Comparison of ENCODE assay signal across 19 cellular contexts in the genomic region with DNA sequence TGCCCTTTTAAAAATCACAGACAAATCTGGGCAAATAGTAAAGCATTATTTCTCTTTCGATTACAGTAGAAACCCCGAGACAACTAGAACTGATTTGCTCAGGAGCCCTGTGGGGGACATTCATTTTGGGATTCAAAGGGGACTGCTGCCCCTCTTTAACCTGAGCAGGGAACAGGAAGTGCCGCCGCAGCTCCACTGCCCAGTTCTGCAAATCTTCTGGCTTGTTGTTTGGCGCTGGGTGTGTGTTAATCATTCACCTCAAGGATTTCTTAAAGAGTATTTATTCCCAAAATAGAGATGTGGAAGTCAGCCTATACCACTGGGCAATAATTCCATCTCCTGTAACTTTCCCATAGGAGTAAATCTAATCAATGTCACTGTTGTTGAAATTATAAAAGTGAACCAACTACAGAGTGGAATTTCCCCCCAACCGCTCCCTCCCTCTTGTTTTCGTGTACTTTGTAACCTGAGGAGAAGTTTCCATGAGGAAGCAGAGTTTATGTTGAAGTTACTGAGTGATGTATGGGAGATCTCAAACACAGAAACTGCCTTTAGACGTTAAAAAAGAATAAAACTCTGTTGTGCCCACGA.
A peak's percentile ranks its signal among the peaks of the same experiment; 100 is the strongest.
DNase-seq lines count a peak whose midpoint lies in the region; ATAC-seq, FAIRE-seq and TF ChIP-seq lines count a peak whose summit lies in the region.
"Had no signal": no experiment of that assay in that cellular context is flagged by ENCODE, and none has a peak within 500 bp of the region (broad histone marks: within the 10 kb centered on the region; RNA-seq: fewer than 3 reads in every experiment).

No MANE protein-coding gene starts in this region.

- H3K9me3 ChIP-seq in mesenchymal stem cell (ENCODE audit: control insufficient read depth, low read length) (no peaks in the 10 kb centered on the region), thoracic aorta (no peaks in the 10 kb centered on the region)

- H3K27me3 ChIP-seq in bronchial epithelial cell (ENCODE audit: control insufficient read depth, insufficient read depth, low read length) (no peaks in the 10 kb centered on the region), mesenchymal stem cell (ENCODE audit: control insufficient read depth in 1 of 2, insufficient read depth in 1 of 2, low read length in 2 of 2) (no peaks in the 10 kb centered on the region), thoracic aorta (replicated peaks; ENCODE audit: insufficient read depth) (no peaks in the 10 kb centered on the region)

- TF ChIP-seq POLR2A in GM12891 (IDR thresholded peaks at IDR 0.05; ENCODE audit: low read depth, low read length): no peak

- no peak overlapping the region for H2AK5ac ChIP-seq in mesenchymal stem cell (ENCODE audit: low read length, severe bottlenecking)

- no peak overlapping the region for H3K18ac ChIP-seq in mesenchymal stem cell (ENCODE audit: low read depth in 1 of 2, low read length in 2 of 2)

- DNase-seq in DMS53 (lab: John Stamatoyannopoulos, UW): peak; percentile 35
- DNase-seq in DMS53 treated with DMSO at 0.1 percent for 48 hours (lab: John Stamatoyannopoulos, UW; ENCODE audit: unreplicated experiment): no peak
- peak; percentile 46 for DNase-seq in bronchial epithelial cell (ENCODE audit: low read depth)
- DNase-seq in mesenchymal stem cell: no peak
- DNase-seq in thoracic aorta (ENCODE audit: low spot score): no peak
- DNase-seq in GM12891 (ENCODE audit: insufficient read length, low spot score): no peak
- DNase-seq in head of caudate nucleus: no peak
- DNase-seq: activated CD4-positive, alpha-beta T cell treated with anti-CD3 and anti-CD28 coated beads, Interleukin-2, amount 50 U/mL, for 1 hour; glutamatergic neuron; GM23248; NCI-H187 treated with DMSO at 0.1 percent for 48 hours; stimulated activated naive CD4-positive, alpha-beta T cell had no signal

- intact Hi-C loops in head of caudate nucleus (cut with DNase I): no loop called here

- no peak for TF ChIP-seq CTCF in bronchial epithelial cell (IDR thresholded peaks at IDR 0.05; ENCODE audit: insufficient read depth, low read length, severe bottlenecking)
- no peak for TF ChIP-seq CTCF in thoracic aorta (IDR thresholded peaks at IDR 0.05)

- H3K4me3 ChIP-seq in bronchial epithelial cell (ENCODE audit: low read depth, low read length): no peak overlapping the region
- no peak overlapping the region for H3K4me3 ChIP-seq in mesenchymal stem cell (ENCODE audit: insufficient read depth in 1 of 2, low read depth in 1 of 2, low read length in 2 of 2)
- H3K4me3 ChIP-seq in thoracic aorta: peak overlapping the region; percentile 4
- H3K4me3 ChIP-seq: GM12878, GM23248 had no signal

- H3K36me3 ChIP-seq in bronchial epithelial cell (ENCODE audit: control insufficient read depth, insufficient read depth, low read length) (no peaks in the 10 kb centered on the region), mesenchymal stem cell (ENCODE audit: control insufficient read depth in 1 of 2, insufficient read depth in 2 of 2, low read depth in 1 of 2, low read length in 2 of 2) (no peaks in the 10 kb centered on the region), thoracic aorta (no peaks in the 10 kb centered on the region)

- H3K4me2 ChIP-seq in mesenchymal stem cell (ENCODE audit: low read length, poor library complexity, severe bottlenecking): peak overlapping the region; percentile 53

- H3K79me1 ChIP-seq in mesenchymal stem cell (replicated peaks; ENCODE audit: low read length, poor library complexity, severe bottlenecking): no peaks in the 10 kb centered on the region

- H3K4ac ChIP-seq in mesenchymal stem cell (ENCODE audit: low read depth in 1 of 2, low read length in 2 of 2): no peak overlapping the region

- H4K8ac ChIP-seq in mesenchymal stem cell (ENCODE audit: low read length): no peak overlapping the region

- H3K9ac ChIP-seq in mesenchymal stem cell (ENCODE audit: low read length): no peak overlapping the region
- H3K9ac ChIP-seq: GM23248 had no signal

- 78% methylated on average over 5 of the region's 9 CpGs for WGBS in mesenchymal stem cell

- no peak overlapping the region for H2BK5ac ChIP-seq in mesenchymal stem cell (ENCODE audit: low read depth, low read length, poor library complexity, severe bottlenecking)

- H3K27ac ChIP-seq in mesenchymal stem cell (ENCODE audit: low read length, poor library complexity, severe bottlenecking) (no peak overlapping the region), thoracic aorta (no peak overlapping the region)
- H3K27ac ChIP-seq: GM23248 had no signal

- FAIRE-seq in bronchial epithelial cell (lab: Jason Lieb, UNC) (no peak), GM12891 (lab: Jason Lieb, UNC) (no peak)
- FAIRE-seq: A204.1, GM12878, islet of Langerhans, TTC549 had no signal

- H3K4me1 ChIP-seq in mesenchymal stem cell (ENCODE audit: control insufficient read depth, insufficient read depth, low read depth, low read length): no peaks in the 10 kb centered on the region
- peaks cover 0 to 8% of the 10 kb centered on the region in 2 donors for H3K4me1 ChIP-seq in thoracic aorta (ENCODE audit: control insufficient read depth in 1 of 2, low read depth in 2 of 2)

- H3K23ac ChIP-seq in mesenchymal stem cell (ENCODE audit: low read length in 2 of 2): no peak overlapping the region

- H2BK15ac ChIP-seq in mesenchymal stem cell (ENCODE audit: low read depth, poor library complexity, severe bottlenecking): no peak overlapping the region

- H2BK120ac ChIP-seq in mesenchymal stem cell (ENCODE audit: low read depth, low read length): no peak overlapping the region

- H3K14ac ChIP-seq in mesenchymal stem cell (ENCODE audit: low read length in 2 of 2): no peak overlapping the region

- ATAC-seq in thoracic aorta (ENCODE audit: insufficient number of reproducible peaks, low FRiP score, low read depth) (no peak), HG03196 (IDR thresholded peaks at IDR 0.05; ENCODE audit: unreplicated experiment) (no peak)
- ATAC-seq: esophagus mucosa, GM12878, SK-N-SH treated with all-trans-retinoic acid at 6 μM for 48 hours had no signal

- no peak overlapping the region for H2AFZ ChIP-seq in mesenchymal stem cell (ENCODE audit: low read depth, low read length)
- H2AFZ ChIP-seq: GM23248 had no signal

- no peak overlapping the region for H2BK12ac ChIP-seq in mesenchymal stem cell (ENCODE audit: low read length in 2 of 2)

- H4K91ac ChIP-seq in mesenchymal stem cell (ENCODE audit: low read length): no peak overlapping the region

TF ChIP-seq in GM12891, 5 proteins besides CTCF, POLR2A, EP300 and RAD21:
- TF ChIP-seq SPI1 (IDR thresholded peaks at IDR 0.05; ENCODE audit: low read depth, low read length) (no peak), PAX5 (IDR thresholded peaks at IDR 0.05; ENCODE audit: insufficient read depth, low read length, severe bottlenecking) (no peak), TAF1 (IDR thresholded peaks at IDR 0.05; ENCODE audit: low read depth, low read length) (no peak), POU2F2 (IDR thresholded peaks at IDR 0.05; ENCODE audit: low read depth, low read length) (no peak), POLR2AphosphoS5 (IDR thresholded peaks at IDR 0.05; ENCODE audit: low read depth, low read length) (no peak)

Comparison
In these comparisons a context has a peak if more than half of its experiments do, and no peak if none do; other contexts are left out.
1. DNase-seq: peak in DMS53 (single experiment) and bronchial epithelial cell (single experiment); none in DMS53 treated with DMSO at 0.1 percent for 48 hours (single experiment), mesenchymal stem cell (single experiment), thoracic aorta (single experiment), GM12891 (single experiment) and head of caudate nucleus (0 of 42).